Comparison of ENCODE assay signal across 30 cellular contexts in genomic region chr10:25695586-25695985, GRCh38.
"Had no signal": no experiment of that assay in that cellular context is flagged by ENCODE, and none has a peak within 500 bp of the region (broad histone marks: within the 10 kb centered on the region; RNA-seq: fewer than 3 reads in every experiment).

No MANE protein-coding gene starts in this region.

- H3K27me3 Mint-ChIP-seq: stimulated activated naive CD8-positive, alpha-beta T cell treated with anti-CD3 and anti-CD28 coated beads, Interleukin-15, amount 100 ng/mL, for 72 hours had no signal

- H3K9me3 ChIP-seq: left lung, mucosa of descending colon, pancreas, prostate gland, thyroid gland, transverse colon, upper lobe of left lung, vagina had no signal

- ATAC-seq: left colon; left lung; naive thymus-derived CD8-positive, alpha-beta T cell; pancreas; right cardiac atrium; sciatic nerve; stimulated activated naive CD8-positive, alpha-beta T cell treated with anti-CD3 and anti-CD28 coated beads, Interleukin-15, amount 100 ng/mL, for 72 hours had no signal

- H3K9me3 Mint-ChIP-seq: nephron; stimulated activated naive CD8-positive, alpha-beta T cell treated with anti-CD3 and anti-CD28 coated beads, Interleukin-15, amount 100 ng/mL, for 72 hours had no signal

- H3K4me1 Mint-ChIP-seq: nephron; neural crest cell; stimulated activated effector memory CD8-positive, alpha-beta T cell treated with anti-CD3 and anti-CD28 coated beads, Interleukin-12 subunit alpha, Interleukin-12 subunit beta, amount 100 ng/mL, for 72 hours; stimulated activated naive CD8-positive, alpha-beta T cell treated with anti-CD3 and anti-CD28 coated beads, Interleukin-15, amount 100 ng/mL, for 72 hours had no signal

- H3K4me3 ChIP-seq: left lung, lung, mucosa of descending colon, pancreas, prostate gland, skin epidermis, thyroid gland, transverse colon, upper lobe of left lung, vagina had no signal

- H3K27ac ChIP-seq: left lung, pancreas, prostate gland, skin epidermis, thyroid gland, transverse colon, upper lobe of left lung, vagina had no signal

- H3K27me3 ChIP-seq: left lung, pancreas, thyroid gland, transverse colon, upper lobe of left lung, vagina had no signal

- H3K36me3 ChIP-seq: left lung, pancreas, prostate gland, thyroid gland, transverse colon, upper lobe of left lung, vagina had no signal

- DNase-seq: hypothalamus; immature natural killer cell; kidney; left colon; left lung; midbrain; mucosa of descending colon; naive thymus-derived CD8-positive, alpha-beta T cell; nucleus accumbens; pancreas; posterior cingulate gyrus; retina; right cardiac atrium; stimulated activated CD4-positive, alpha-beta T cell treated with anti-CD3 and anti-CD28 coated beads, Interleukin-12 subunit alpha, Interleukin-12 subunit beta, amount 100 ng/mL, for 4 hours; stimulated activated CD4-positive, alpha-beta T cell treated with anti-CD3 and anti-CD28 coated beads, Interleukin-15, amount 100 ng/mL, for 24 hours; stimulated activated CD4-positive, alpha-beta T cell treated with anti-CD3 and anti-CD28 coated beads, Interleukin-4, amount 100 ng/mL, for 24 hours; stimulated activated naive CD4-positive, alpha-beta T cell treated with Interleukin-2 at 50 U/mL for 16 hours; stimulated activated naive CD8-positive, alpha-beta T cell treated with anti-CD3 and anti-CD28 coated beads, Interleukin-15, amount 100 ng/mL, for 72 hours; substantia nigra; thyroid gland; transverse colon; upper lobe of left lung had no signal

- H3K36me3 Mint-ChIP-seq: immature natural killer cell; naive thymus-derived CD8-positive, alpha-beta T cell; stimulated activated effector memory CD8-positive, alpha-beta T cell treated with anti-CD3 and anti-CD28 coated beads, Interleukin-12 subunit alpha, Interleukin-12 subunit beta, amount 100 ng/mL, for 72 hours had no signal

- H3K27ac Mint-ChIP-seq: immature natural killer cell; nephron; stimulated activated effector memory CD8-positive, alpha-beta T cell treated with anti-CD3 and anti-CD28 coated beads, Interleukin-12 subunit alpha, Interleukin-12 subunit beta, amount 100 ng/mL, for 72 hours; stimulated activated naive CD8-positive, alpha-beta T cell treated with anti-CD3 and anti-CD28 coated beads, Interleukin-15, amount 100 ng/mL, for 72 hours had no signal

- H3K4me3 Mint-ChIP-seq: nephron; neural crest cell; stimulated activated effector memory CD8-positive, alpha-beta T cell treated with anti-CD3 and anti-CD28 coated beads, Interleukin-12 subunit alpha, Interleukin-12 subunit beta, amount 100 ng/mL, for 72 hours; stimulated activated naive CD8-positive, alpha-beta T cell treated with anti-CD3 and anti-CD28 coated beads, Interleukin-15, amount 100 ng/mL, for 72 hours had no signal

- H3K4me1 ChIP-seq: left lung, pancreas, prostate gland, thyroid gland, transverse colon, upper lobe of left lung, vagina had no signal
